In genomic region chr3:21540265-21540664, GRCh38 we compare ENCODE assay signal across 32 cellular contexts.
"Had no signal": no experiment of that assay in that cellular context is flagged by ENCODE, and none has a peak within 500 bp of the region (broad histone marks: within the 10 kb centered on the region; RNA-seq: fewer than 3 reads in every experiment).

No MANE protein-coding gene starts in this region.

- H3K4me3 Mint-ChIP-seq: naive thymus-derived CD8-positive, alpha-beta T cell; natural killer cell treated with Interleukin-12 subunit alpha and Interleukin-12 subunit beta and Interleukin-15 and Interleukin-18, amount 100 ng/mL, for 72 hours; nephron progenitor cell; neural progenitor cell; stimulated activated memory B cell treated with anti-CD40 and anti-IgM and Interleukin-4, amounts not matched to agents 10 μg/mL and 1 μg/mL and 100 μg/mL, for 72 hours; stimulated activated naive CD8-positive, alpha-beta T cell treated with anti-CD3 and anti-CD28 coated beads, Interleukin-15, amount 100 ng/mL, for 72 hours; type B pancreatic cell had no signal

- H3K4me1 Mint-ChIP-seq: naive thymus-derived CD8-positive, alpha-beta T cell; nephron progenitor cell; neural progenitor cell; stimulated activated memory B cell treated with anti-CD40 and anti-IgM and Interleukin-4, amounts not matched to agents 10 μg/mL and 1 μg/mL and 100 μg/mL, for 72 hours; stimulated activated naive CD8-positive, alpha-beta T cell treated with anti-CD3 and anti-CD28 coated beads, Interleukin-15, amount 100 ng/mL, for 72 hours had no signal

- H3K27me3 ChIP-seq: neural progenitor cell, ovary, right lobe of liver, sigmoid colon, spleen, suprapubic skin, testis, tibial artery, transverse colon, upper lobe of right lung, uterus had no signal

- H3K9ac ChIP-seq: neural progenitor cell, parathyroid adenoma had no signal

- DNase-seq: naive thymus-derived CD8-positive, alpha-beta T cell; nephron progenitor cell; occipital lobe; ovary; posterior cingulate gyrus; psoas muscle; right cardiac atrium; right lobe of liver; sigmoid colon; small intestine; spleen; stimulated activated CD4-positive, alpha-beta T cell treated with anti-CD3 and anti-CD28 coated beads, Interleukin-12 subunit alpha, Interleukin-12 subunit beta, amount 100 ng/mL, for 4 hours; stimulated activated CD4-positive, alpha-beta T cell treated with anti-CD3 and anti-CD28 coated beads, Interleukin-1b, Interleukin-23, amount 100 ng/mL, for 48 hours; stimulated activated CD4-positive, alpha-beta T cell treated with anti-CD3 and anti-CD28 coated beads, Interleukin-4, amount 100 ng/mL, for 1 hour; stimulated activated CD4-positive, alpha-beta T cell treated with anti-CD3 and anti-CD28 coated beads, Interleukin-4, amount 100 ng/mL, for 4 hours; stimulated activated CD8-positive, alpha-beta memory T cell treated with anti-CD3 and anti-CD28 coated beads, Interleukin-4, amount 100 ng/mL, for 48 hours; stimulated activated naive CD4-positive, alpha-beta T cell; stimulated activated naive CD8-positive, alpha-beta T cell treated with anti-CD3 and anti-CD28 coated beads, Interleukin-15, amount 100 ng/mL, for 72 hours; stimulated activated naive CD8-positive, alpha-beta T cell treated with anti-CD3 and anti-CD28 coated beads, Interleukin-15, Interleukin-2, amounts not matched to agents 100 U/mL and 50 U/mL, for 24 hours; substantia nigra; testis; tibial artery; transverse colon; upper lobe of right lung; uterus had no signal

- H3K9me3 ChIP-seq: ovary, psoas muscle, right lobe of liver, sigmoid colon, suprapubic skin, testis, tibial artery, upper lobe of right lung, uterus had no signal

- H3K4me1 ChIP-seq: neural progenitor cell, parathyroid adenoma, psoas muscle, right lobe of liver, sigmoid colon, spleen, testis, tibial artery, transverse colon, upper lobe of right lung, uterus had no signal

- H3K4me3 ChIP-seq: neural progenitor cell, ovary, psoas muscle, right lobe of liver, sigmoid colon, spleen, suprapubic skin, testis, tibial artery, transverse colon, upper lobe of right lung, uterus had no signal

- H3K27ac ChIP-seq: neural progenitor cell, ovary, parathyroid adenoma, psoas muscle, right lobe of liver, sigmoid colon, spleen, suprapubic skin, testis, tibial artery, transverse colon, upper lobe of right lung, uterus had no signal

- H3K9me3 Mint-ChIP-seq: neural progenitor cell, type B pancreatic cell had no signal

- H3K4me2 ChIP-seq: neural progenitor cell had no signal

- H3K27me3 Mint-ChIP-seq: natural killer cell treated with Interleukin-12 subunit alpha and Interleukin-12 subunit beta and Interleukin-15 and Interleukin-18, amount 100 ng/mL, for 72 hours; progenitor cell of endocrine pancreas; stimulated activated memory B cell treated with anti-CD40 and anti-IgM and Interleukin-4, amounts not matched to agents 10 μg/mL and 1 μg/mL and 100 μg/mL, for 72 hours; stimulated activated naive CD8-positive, alpha-beta T cell treated with anti-CD3 and anti-CD28 coated beads, Interleukin-15, amount 100 ng/mL, for 72 hours had no signal

- H2AFZ ChIP-seq: neural progenitor cell, parathyroid adenoma had no signal

- H3K36me3 Mint-ChIP-seq: natural killer cell treated with Interleukin-12 subunit alpha and Interleukin-12 subunit beta and Interleukin-15 and Interleukin-18, amount 100 ng/mL, for 72 hours; neural progenitor cell; stimulated activated memory B cell treated with anti-CD40 and anti-IgM and Interleukin-4, amounts not matched to agents 10 μg/mL and 1 μg/mL and 100 μg/mL, for 72 hours; type B pancreatic cell had no signal

- H3K27ac Mint-ChIP-seq: naive thymus-derived CD8-positive, alpha-beta T cell; natural killer cell treated with Interleukin-12 subunit alpha and Interleukin-12 subunit beta and Interleukin-15 and Interleukin-18, amount 100 ng/mL, for 72 hours; nephron progenitor cell; neural progenitor cell; progenitor cell of endocrine pancreas; stimulated activated memory B cell treated with anti-CD40 and anti-IgM and Interleukin-4, amounts not matched to agents 10 μg/mL and 1 μg/mL and 100 μg/mL, for 72 hours; stimulated activated naive CD8-positive, alpha-beta T cell treated with anti-CD3 and anti-CD28 coated beads, Interleukin-15, amount 100 ng/mL, for 72 hours; type B pancreatic cell had no signal

- ATAC-seq: naive thymus-derived CD8-positive, alpha-beta T cell; natural killer cell treated with Interleukin-12 subunit alpha and Interleukin-12 subunit beta and Interleukin-15 and Interleukin-18, amount 100 ng/mL, for 72 hours; psoas muscle; right cardiac atrium; right lobe of liver; stimulated activated memory B cell treated with anti-CD40 and anti-IgM and Interleukin-4, amounts not matched to agents 10 μg/mL and 1 μg/mL and 100 μg/mL, for 72 hours; stimulated activated naive CD8-positive, alpha-beta T cell treated with anti-CD3 and anti-CD28 coated beads, Interleukin-15, amount 100 ng/mL, for 72 hours; stimulated activated naive CD8-positive, alpha-beta T cell treated with anti-CD3 and anti-CD28 coated beads, Interleukin-15, Interleukin-2, amounts not matched to agents 100 U/mL and 50 U/mL, for 24 hours; upper lobe of right lung had no signal

- H3K79me2 ChIP-seq: parathyroid adenoma had no signal

- H3K36me3 ChIP-seq: neural progenitor cell, ovary, right lobe of liver, sigmoid colon, spleen, suprapubic skin, tibial artery, transverse colon, upper lobe of right lung, uterus had no signal
